ENCODE assay signal across 8 cellular contexts in genomic region chr1:154419620-154420020, GRCh38. TPM values are rescaled to one million over a fixed set of nuclear protein-coding genes. Genes with fewer than 3 reads are reported as not detected.
DNase-seq lines count a peak whose midpoint lies in the region; ATAC-seq and TF ChIP-seq lines count a peak whose summit lies in the region.

No MANE protein-coding gene starts in this region.

- no peak for TF ChIP-seq CTCF in AG09309 (IDR thresholded peaks at IDR 0.05; ENCODE audit: control insufficient read depth, insufficient read depth, low read depth, low read length, missing control alignments)

- H3K9me3 Mint-ChIP-seq in activated naive CD8-positive, alpha-beta T cell treated with anti-CD3 and anti-CD28 coated beads for 36 hours: no peaks in the 10 kb centered on the region

- peaks cover 65% of the 10 kb centered on the region for H3K4me1 Mint-ChIP-seq in activated naive CD8-positive, alpha-beta T cell treated with anti-CD3 and anti-CD28 coated beads for 36 hours

- no peaks in the 10 kb centered on the region for H3K27me3 Mint-ChIP-seq in activated naive CD8-positive, alpha-beta T cell treated with anti-CD3 and anti-CD28 coated beads for 36 hours

- peak overlapping the region; percentile 64 for H3K4me3 Mint-ChIP-seq in activated naive CD8-positive, alpha-beta T cell treated with anti-CD3 and anti-CD28 coated beads for 36 hours

- H3K36me3 Mint-ChIP-seq in activated naive CD8-positive, alpha-beta T cell treated with anti-CD3 and anti-CD28 coated beads for 36 hours: peaks cover 2% of the 10 kb centered on the region

- H3K4me3 ChIP-seq in AG09309 (ENCODE audit: control insufficient read depth, low read depth, low read length): no peak overlapping the region

- DNase-seq in AG09309 (ENCODE audit: low read depth) (peak; percentile 86), M059J (ENCODE audit: low read depth) (peak; percentile 78), Right ventricle myocardium inferior (ENCODE audit: missing footprints) (peak; percentile 92), pulmonary artery endothelial cell (ENCODE audit: low read depth, low spot score) (peak; percentile 87), T-helper 9 cell (no peak)
- DNase-seq in activated naive CD8-positive, alpha-beta T cell treated with anti-CD3 and anti-CD28 coated beads for 36 hours: no peak

- intact Hi-C loops in Right ventricle myocardium inferior (cut with DNase I): loop anchor here (2.0 kb wide), 1 partner anchor 15 kb away; the partner anchor contains the start of gene IL6R

- peak overlapping the region; percentile 88 for H3K27ac Mint-ChIP-seq in activated naive CD8-positive, alpha-beta T cell treated with anti-CD3 and anti-CD28 coated beads for 36 hours

- ATAC-seq in Right ventricle myocardium inferior (peak; percentile 86), GM21529 (IDR thresholded peaks at IDR 0.05; ENCODE audit: unreplicated experiment) (no peak), GM19351 (IDR thresholded peaks at IDR 0.05; ENCODE audit: unreplicated experiment) (no peak)

RNA-seq across cellular contexts. Expression of gene IL6R, which starts 14.5 kb away (rescaled TPM):
- total RNA-seq in M059J (2014; rRNA removed; shearing (Covaris generic)): 2.3 and 3.8 TPM in 2 replicates
- 1 to 10 TPM; 2.3 to 2.4 TPM for total RNA-seq in activated naive CD8-positive, alpha-beta T cell treated with anti-CD3 and anti-CD28 coated beads for 36 hours
- total RNA-seq in Right ventricle myocardium inferior (13.1 TPM), pulmonary artery endothelial cell (5.7 and 10.8 TPM in 2 replicates)

Comparison
In these comparisons a context has a peak if more than half of its experiments do, and no peak if none do; other contexts are left out.
1. DNase-seq: peak in AG09309 (single experiment), M059J (single experiment), Right ventricle myocardium inferior (single experiment) and pulmonary artery endothelial cell (single experiment); none in activated naive CD8-positive, alpha-beta T cell treated with anti-CD3 and anti-CD28 coated beads for 36 hours (single experiment) and T-helper 9 cell (single experiment).